8 cellular contexts compared by ENCODE assay signal in the genomic region with DNA sequence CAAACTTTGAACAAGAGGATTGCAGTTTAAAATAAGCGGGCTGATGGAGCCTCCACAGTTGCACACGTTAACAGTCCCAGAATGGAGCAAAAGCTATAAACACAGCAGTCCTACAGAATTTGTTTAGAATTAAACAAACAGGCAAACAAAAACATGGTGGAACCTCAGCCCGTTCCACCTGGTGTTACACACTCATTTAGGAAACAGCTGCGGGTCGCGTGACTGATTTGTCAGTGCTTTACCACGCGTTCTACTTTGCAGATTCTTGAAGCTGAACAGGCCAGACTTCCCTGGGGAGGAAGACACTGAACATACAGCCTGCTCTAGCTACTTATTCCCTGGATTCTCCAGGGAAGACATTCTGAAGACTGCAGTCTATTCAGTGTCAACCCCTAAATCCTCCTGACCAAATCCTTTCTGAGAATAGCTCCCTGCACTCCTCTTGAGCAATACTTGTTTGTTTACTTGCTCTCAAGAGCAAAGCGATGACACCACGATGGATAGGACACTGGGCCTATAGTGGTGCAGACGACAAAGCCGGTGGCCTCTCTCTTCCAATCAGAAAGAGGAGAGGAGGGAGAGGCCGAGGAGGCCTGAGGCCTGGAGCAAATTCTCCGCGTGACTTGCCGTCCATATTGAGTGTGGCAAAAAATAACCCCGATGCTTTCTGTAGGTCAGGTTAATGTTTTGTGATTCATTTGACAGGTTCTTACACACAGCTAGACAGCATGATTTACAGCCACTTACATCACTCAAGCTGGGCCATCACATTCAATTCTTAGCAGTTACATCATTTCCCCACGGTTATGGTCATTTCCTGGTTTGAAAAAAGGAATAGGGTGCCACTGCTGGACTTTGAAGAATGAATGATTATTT. TPM values are rescaled to one million over a fixed set of nuclear protein-coding genes. Genes with fewer than 3 reads are reported as not detected.
DNase-seq lines count a peak whose midpoint lies in the region; ATAC-seq, FAIRE-seq and TF ChIP-seq lines count a peak whose summit lies in the region.

No MANE protein-coding gene starts in this region.

- DNase-seq in CD1c-positive myeloid dendritic cell (ENCODE audit: extremely low spot score) (peak; percentile 97), NCI-H774 (lab: John Stamatoyannopoulos, UW) (peak; percentile 90), dermis microvascular lymphatic vessel endothelial cell (ENCODE audit: low read depth in 2 of 2) (peak; percentile 99 to 100), HepG2 (ENCODE audit: low spot score) (peak; percentile 100)
- peak; percentile 82 to 83 for DNase-seq in activated CD4-positive, alpha-beta T cell treated with anti-CD3 and anti-CD28 coated beads, Interleukin-2, amount 50 U/mL, for 4 hours
- peak; percentile 76 for DNase-seq in stimulated activated CD4-positive, alpha-beta T cell treated with anti-CD3 and anti-CD28 coated beads, Interleukin-4, amount 100 ng/mL, for 1 hour

- TF ChIP-seq POLR2A in HepG2 (IDR thresholded peaks at IDR 0.05; ENCODE audit: insufficient read depth in 1 of 2, low read depth in 2 of 2, low read length in 2 of 2): peak in 1 of 2 experiments; percentile 83; a peak in 2 of 4 replicates

- POLR2A ChIA-PET in HepG2 (lab: Yijun Ruan, JAX): interaction anchor here (0.7 to 4.2 kb wide), 24 partner anchors 8 to 1121 kb away, joined by 3 to 62 read pairs (median 4); partner anchors contain the start of gene C16orf95

- TF ChIP-seq EP300 in HepG2 (IDR thresholded peaks at IDR 0.05; ENCODE audit: low read depth in 2 of 2, low read length in 2 of 2): peak; percentile 61 to 87
- TF ChIP-seq EP300 in HepG2 (CRISPR knock-in tag; IDR thresholded peaks at IDR 0.05; ENCODE audit: borderline replicate concordance): peak; percentile 84

- peak overlapping the region; percentile 17 to 56 (median 35); a peak in 5 of 6 replicates for H3K4me3 ChIP-seq in HepG2 (replicated peaks in 1 of 3; ENCODE audit: insufficient read depth in 1 of 3, low read depth in 2 of 3, low read length in 3 of 3)

- no peaks in the 10 kb centered on the region; a peak in 1 of 5 replicates for H3K27me3 ChIP-seq in HepG2 (ENCODE audit: control insufficient read depth in 1 of 2, insufficient read depth in 2 of 2, low read length in 2 of 2)

- CTCF ChIA-PET in HepG2 (lab: Yijun Ruan, JAX; ENCODE audit: low intra/inter-chr PET ratio, low total read pairs): no interaction called here

- ATAC-seq in GM19455 (IDR thresholded peaks at IDR 0.05; ENCODE audit: unreplicated experiment) (peak; percentile 53), HG03575 (IDR thresholded peaks at IDR 0.05; ENCODE audit: extremely low read depth, insufficient number of reproducible peaks, low FRiP score, unreplicated experiment) (peak; percentile 32), HepG2 (peak; percentile 76)

- TSS peak; percentile 53 for BruUV-seq in HepG2 (replicated peaks; lab: Mats Ljungman, UMichigan)

- WGBS in HepG2 (ENCODE audit: low lambda C conversion rate): 7% methylated on average over 18 of the region's 18 CpGs

- peak; percentile 57; the same call in 1 of the 2 replicates for TF ChIP-seq RAD21 in HepG2 (CRISPR knock-in tag; IDR thresholded peaks at IDR 0.05)

- peaks cover 17% of the 10 kb centered on the region for H3K79me2 ChIP-seq in HepG2 (ENCODE audit: insufficient read depth, low read length)

- H3K4me2 ChIP-seq in HepG2 (ENCODE audit: low read depth, low read length): peak overlapping the region; percentile 86

- peak overlapping the region; percentile 83 for H3K27ac ChIP-seq in HepG2 (ENCODE audit: extremely low read length, insufficient read depth, low read length)

- H3K9me3 ChIP-seq in HepG2 (ENCODE audit: low read length): no peaks in the 10 kb centered on the region

- no peaks in the 10 kb centered on the region for H3K36me3 ChIP-seq in HepG2 (replicated peaks in 1 of 2; ENCODE audit: control insufficient read depth in 1 of 2, insufficient read depth in 2 of 2, low read length in 2 of 2)

- H4K20me1 ChIP-seq in HepG2 (ENCODE audit: insufficient read depth, low read length): peaks cover 5% of the 10 kb centered on the region; the same call in 1 of the 2 replicates

- intact Hi-C loops in HepG2 (cut with micrococcal nuclease; ENCODE audit: unreplicated experiment): loop anchor here (10.0 kb wide), 2 partner anchors 97 to 467 kb away; no protein-coding TSS in a partner anchor

- no peak overlapping the region for H2AFZ ChIP-seq in HepG2 (ENCODE audit: low read length)

- in situ Hi-C loops in HepG2 (cut with HindIII; ENCODE audit: extremely low pct_ligation_motif_present, low pct_unique_long_range_greater_than_20kb): loop anchor here (25.0 kb wide), 1 partner anchor 474 kb away; the partner anchor contains the start of gene SLC7A5

- peak; percentile 97 for FAIRE-seq in HepG2 (lab: Jason Lieb, UNC)

- peak; percentile 14; the same call in 1 of the 2 replicates for TF ChIP-seq CTCF in HepG2 (CRISPR knock-in tag; IDR thresholded peaks at IDR 0.05)

- H3K4me1 ChIP-seq in HepG2 (ENCODE audit: insufficient read depth, low read length): peaks cover 60% of the 10 kb centered on the region

- H3K9ac ChIP-seq in HepG2 (ENCODE audit: insufficient read depth, low read depth, low read length): peak overlapping the region; percentile 67

TF ChIP-seq in HepG2, 621 proteins besides CTCF, POLR2A, EP300 and RAD21 (continues in another document):
- TF ChIP-seq NRL (CRISPR knock-in tag; IDR thresholded peaks at IDR 0.05; ENCODE audit: borderline replicate concordance): no peak
- TF ChIP-seq GPN1 (CRISPR knock-in tag; IDR thresholded peaks at IDR 0.05; ENCODE audit: borderline replicate concordance): no peak
- no peak for TF ChIP-seq ZNF512 (CRISPR knock-in tag; IDR thresholded peaks at IDR 0.05)

RNA-seq across cellular contexts. Expression of gene MAP1LC3B, which starts 4.0 kb away (rescaled TPM):
- 20.9 and 33.3 TPM in 2 replicates for total RNA-seq in dermis microvascular lymphatic vessel endothelial cell
- 15.7 and 30.6 TPM in 2 replicates for total RNA-seq in HepG2 (2016; rRNA removed; fragmentation: Illumina TruSeq; extraction: Trizol)
- 5.5 and 7.0 TPM in 2 replicates for total RNA-seq in HepG2 (2016; cell fraction: cytosol; rRNA removed; fragmentation: Illumina TruSeq; extraction: Trizol; ENCODE audit: low read depth)
- total RNA-seq in HepG2 (2016; cell fraction: insoluble cytoplasmic fraction; rRNA removed; fragmentation: Illumina TruSeq; extraction: Trizol): 15.9 and 27.1 TPM in 2 replicates
- 24.8 and 26.3 TPM in 2 replicates for total RNA-seq in HepG2 (2016; cell fraction: membrane; rRNA removed; fragmentation: Illumina TruSeq; extraction: Trizol)
- 22.0 and 22.3 TPM in 2 replicates for total RNA-seq in HepG2 (2016; cell fraction: nucleus; rRNA removed; fragmentation: Illumina TruSeq; extraction: Trizol)
- 37.4 and 37.9 TPM in 2 replicates for polyA plus RNA-seq in HepG2 (2011; rRNA removed)
- 18.1 and 36.3 TPM in 2 replicates for polyA plus RNA-seq in HepG2 (2011; cell fraction: cytosol; rRNA removed)
- polyA plus RNA-seq in HepG2 (2011; cell fraction: nucleus; rRNA removed): 15.1 and 23.4 TPM in 2 replicates
- 68.5 and 98.3 TPM in 2 replicates for polyA plus RNA-seq in HepG2 (2012)
- 9.9 and 13.1 TPM in 2 replicates for polyA plus RNA-seq in HepG2 (2016; cell fraction: cytosol; fragmentation: Illumina TruSeq; extraction: Trizol; ENCODE audit: low read depth)
- 65.5 and 71.9 TPM in 2 replicates for polyA plus RNA-seq in HepG2 (2016; cell fraction: insoluble cytoplasmic fraction; fragmentation: Illumina TruSeq; extraction: Trizol; ENCODE audit: low read depth)
- polyA plus RNA-seq in HepG2 (2016; cell fraction: membrane; fragmentation: Illumina TruSeq; extraction: Trizol; ENCODE audit: low read depth): 26.7 and 27.4 TPM in 2 replicates
- 42.6 and 45.0 TPM in 2 replicates for polyA plus RNA-seq in HepG2 (2016; cell fraction: nucleus; fragmentation: Illumina TruSeq; extraction: Trizol; ENCODE audit: insufficient read depth, low read depth)
- 13.2 and 15.8 TPM in 2 replicates for polyA minus RNA-seq in HepG2 (2011; rRNA and poly(A)+ RNA removed; ENCODE audit: low replicate concordance)
- 22.2 and 35.4 TPM in 2 replicates for polyA minus RNA-seq in HepG2 (2011; cell fraction: cytosol; rRNA and poly(A)+ RNA removed)
- polyA minus RNA-seq in HepG2 (2011; cell fraction: nucleus; rRNA and poly(A)+ RNA removed): 23.0 and 32.7 TPM in 2 replicates

RNA-seq across cellular contexts. Expression of gene FBXO31, which starts 4.6 kb away (rescaled TPM):
- total RNA-seq in dermis microvascular lymphatic vessel endothelial cell: 14.9 and 21.7 TPM in 2 replicates
- 81.3 and 92.4 TPM in 2 replicates for total RNA-seq in HepG2 (2016; rRNA removed; fragmentation: Illumina TruSeq; extraction: Trizol)
- 18.3 and 22.9 TPM in 2 replicates for total RNA-seq in HepG2 (2016; cell fraction: cytosol; rRNA removed; fragmentation: Illumina TruSeq; extraction: Trizol; ENCODE audit: low read depth)
- total RNA-seq in HepG2 (2016; cell fraction: insoluble cytoplasmic fraction; rRNA removed; fragmentation: Illumina TruSeq; extraction: Trizol): 64.5 and 91.5 TPM in 2 replicates
- 33.7 and 38.0 TPM in 2 replicates for total RNA-seq in HepG2 (2016; cell fraction: membrane; rRNA removed; fragmentation: Illumina TruSeq; extraction: Trizol)
- 94.4 and 107 TPM in 2 replicates for total RNA-seq in HepG2 (2016; cell fraction: nucleus; rRNA removed; fragmentation: Illumina TruSeq; extraction: Trizol)
- 101 and 118 TPM in 2 replicates for polyA plus RNA-seq in HepG2 (2011; rRNA removed)
- polyA plus RNA-seq in HepG2 (2011; cell fraction: cytosol; rRNA removed): 51.6 and 63.1 TPM in 2 replicates
- polyA plus RNA-seq in HepG2 (2011; cell fraction: nucleus; rRNA removed): 393 and 579 TPM in 2 replicates
- polyA plus RNA-seq in HepG2 (2012): 75.5 and 101 TPM in 2 replicates
- 6.1 and 6.4 TPM in 2 replicates for polyA plus RNA-seq in HepG2 (2016; cell fraction: cytosol; fragmentation: Illumina TruSeq; extraction: Trizol; ENCODE audit: low read depth)
- 57.9 and 71.3 TPM in 2 replicates for polyA plus RNA-seq in HepG2 (2016; cell fraction: insoluble cytoplasmic fraction; fragmentation: Illumina TruSeq; extraction: Trizol; ENCODE audit: low read depth)
- 18.2 and 18.3 TPM in 2 replicates for polyA plus RNA-seq in HepG2 (2016; cell fraction: membrane; fragmentation: Illumina TruSeq; extraction: Trizol; ENCODE audit: low read depth)
- 256 and 269 TPM in 2 replicates for polyA plus RNA-seq in HepG2 (2016; cell fraction: nucleus; fragmentation: Illumina TruSeq; extraction: Trizol; ENCODE audit: insufficient read depth, low read depth)
- 29.6 and 164 TPM in 2 replicates for polyA minus RNA-seq in HepG2 (2011; rRNA and poly(A)+ RNA removed; ENCODE audit: low replicate concordance)
- 53.4 and 63.9 TPM in 2 replicates for polyA minus RNA-seq in HepG2 (2011; cell fraction: cytosol; rRNA and poly(A)+ RNA removed)
- 202 and 208 TPM in 2 replicates for polyA minus RNA-seq in HepG2 (2011; cell fraction: nucleus; rRNA and poly(A)+ RNA removed)

Comparison
In these comparisons a context has a peak if more than half of its experiments do, and no peak if none do; other contexts are left out.
1. Peak in every context shown above with its lines: DNase-seq, ATAC-seq, H3K4me3 ChIP-seq and H3K27ac ChIP-seq.